In genomic region chr3:15860014-15860934, GRCh38 we compare ENCODE assay signal across 8 cellular contexts.
DNase-seq lines count a peak whose midpoint lies in the region; ATAC-seq and TF ChIP-seq lines count a peak whose summit lies in the region.

No MANE protein-coding gene starts in this region.

- peaks cover 20% of the 10 kb centered on the region for H3K4me1 Mint-ChIP-seq in activated naive CD8-positive, alpha-beta T cell treated with anti-CD3 and anti-CD28 coated beads, Interleukin-2, amount 10 ng/mL, durations not matched to agents 7 days and 5 days
- H3K4me1 Mint-ChIP-seq in osteocyte (ENCODE audit: unreplicated experiment): peaks cover 16% of the 10 kb centered on the region

- POLR2A ChIA-PET in activated naive CD8-positive, alpha-beta T cell treated with anti-CD3 and anti-CD28 coated beads, Interleukin-2, amount 10 ng/mL, durations not matched to agents 7 days and 5 days (lab: Charles Lee): no interaction called here

- peak; percentile 76 for DNase-seq in D341Med (ENCODE audit: low spot score)
- DNase-seq in NCI-H82 treated with DMSO at 0.1 percent for 48 hours (lab: John Stamatoyannopoulos, UW; ENCODE audit: unreplicated experiment): peak; percentile 57
- peak; percentile 57 for DNase-seq in activated naive CD8-positive, alpha-beta T cell treated with anti-CD3 and anti-CD28 coated beads, Interleukin-2, amount 10 ng/mL, durations not matched to agents 7 days and 5 days
- DNase-seq in cardiac muscle cell (ENCODE audit: low read depth in 1 of 2, low spot score in 1 of 2): peak; percentile 46 to 51
- DNase-seq in osteocyte (ENCODE audit: extremely low spot score, unreplicated experiment): peak; percentile 85
- no peak for DNase-seq in NCI-H2029 treated with DMSO at 0.1 percent for 48 hours (lab: John Stamatoyannopoulos, UW)

- H3K9me3 ChIP-seq in cardiac muscle cell (ENCODE audit: low read depth): no peaks in the 10 kb centered on the region

- no peak overlapping the region for H3K27ac ChIP-seq in cardiac muscle cell

- no peaks in the 10 kb centered on the region for H3K27me3 ChIP-seq in cardiac muscle cell

- H3K9me3 Mint-ChIP-seq in activated naive CD8-positive, alpha-beta T cell treated with anti-CD3 and anti-CD28 coated beads, Interleukin-2, amount 10 ng/mL, durations not matched to agents 7 days and 5 days: no peaks in the 10 kb centered on the region
- H3K9me3 Mint-ChIP-seq in osteocyte (ENCODE audit: unreplicated experiment): no peaks in the 10 kb centered on the region

- H3K4me1 ChIP-seq in cardiac muscle cell (ENCODE audit: low read depth): peaks cover 11% of the 10 kb centered on the region

- H3K4me3 ChIP-seq in cardiac muscle cell: peak overlapping the region; percentile 87

- ATAC-seq in GM19395 (IDR thresholded peaks at IDR 0.05; ENCODE audit: unreplicated experiment) (peak; percentile 56), HG03439 (IDR thresholded peaks at IDR 0.05; ENCODE audit: unreplicated experiment) (peak; percentile 46)
- peak; percentile 69 for ATAC-seq in activated naive CD8-positive, alpha-beta T cell treated with anti-CD3 and anti-CD28 coated beads, Interleukin-2, amount 10 ng/mL, durations not matched to agents 7 days and 5 days (ENCODE audit: low read depth)

- no peak for TF ChIP-seq CTCF in cardiac muscle cell (IDR thresholded peaks at IDR 0.05; ENCODE audit: low read depth, low read length)
- no peak for TF ChIP-seq CTCF in osteocyte (IDR thresholded peaks at IDR 0.05)

- H3K36me3 ChIP-seq in cardiac muscle cell: no peaks in the 10 kb centered on the region

- H3K27ac Mint-ChIP-seq in activated naive CD8-positive, alpha-beta T cell treated with anti-CD3 and anti-CD28 coated beads, Interleukin-2, amount 10 ng/mL, durations not matched to agents 7 days and 5 days: peak overlapping the region; percentile 69
- H3K27ac Mint-ChIP-seq in osteocyte (ENCODE audit: unreplicated experiment): peak overlapping the region; percentile 65

- H3K36me3 Mint-ChIP-seq in activated naive CD8-positive, alpha-beta T cell treated with anti-CD3 and anti-CD28 coated beads, Interleukin-2, amount 10 ng/mL, durations not matched to agents 7 days and 5 days: peaks cover 15% of the 10 kb centered on the region
- H3K36me3 Mint-ChIP-seq in osteocyte (ENCODE audit: unreplicated experiment): peaks cover 4% of the 10 kb centered on the region

- H3K4me3 Mint-ChIP-seq in activated naive CD8-positive, alpha-beta T cell treated with anti-CD3 and anti-CD28 coated beads, Interleukin-2, amount 10 ng/mL, durations not matched to agents 7 days and 5 days: peak overlapping the region; percentile 77
- H3K4me3 Mint-ChIP-seq in osteocyte (ENCODE audit: unreplicated experiment): peak overlapping the region; percentile 84

- no peaks in the 10 kb centered on the region for H3K27me3 Mint-ChIP-seq in activated naive CD8-positive, alpha-beta T cell treated with anti-CD3 and anti-CD28 coated beads, Interleukin-2, amount 10 ng/mL, durations not matched to agents 7 days and 5 days
- H3K27me3 Mint-ChIP-seq in osteocyte (ENCODE audit: unreplicated experiment): no peaks in the 10 kb centered on the region
